Comparison of ENCODE assay signal across 9 cellular contexts in genomic region chr2:235793163-235793752, GRCh38.
DNase-seq lines count a peak whose midpoint lies in the region; ATAC-seq, FAIRE-seq and TF ChIP-seq lines count a peak whose summit lies in the region.
"Had no signal": no experiment of that assay in that cellular context is flagged by ENCODE, and none has a peak within 500 bp of the region (broad histone marks: within the 10 kb centered on the region; RNA-seq: fewer than 3 reads in every experiment).

No MANE protein-coding gene starts in this region.

- ATAC-seq in WTC11 (peak; percentile 93), GM18867 (IDR thresholded peaks at IDR 0.05; ENCODE audit: unreplicated experiment) (no peak)
- no peak for ATAC-seq in naive thymus-derived CD4-positive, alpha-beta T cell

- no peaks in the 10 kb centered on the region for H3K4me1 ChIP-seq in naive thymus-derived CD4-positive, alpha-beta T cell (ENCODE audit: control insufficient read depth in 2 of 2, insufficient read depth in 2 of 2, low read length in 2 of 2)

- H3K27ac ChIP-seq in naive thymus-derived CD4-positive, alpha-beta T cell (ENCODE audit: low read depth, low read length), result no peak overlapping the region

- no peak overlapping the region for H3K27ac Mint-ChIP-seq in WTC11
- no peak overlapping the region for H3K27ac Mint-ChIP-seq in naive thymus-derived CD4-positive, alpha-beta T cell
- H3K27ac Mint-ChIP-seq: activated B cell treated with CpG ODN at 0.5 μM for 24 hours had no signal

- no peak for TF ChIP-seq POLR2A in H54 (IDR thresholded peaks at IDR 0.05; ENCODE audit: low read depth, low read length)

- H3K9me3 ChIP-seq in naive thymus-derived CD4-positive, alpha-beta T cell (ENCODE audit: control insufficient read depth in 2 of 3, low read length in 3 of 3), result no peaks in the 10 kb centered on the region

- TF ChIP-seq CTCF in WTC11 (IDR thresholded peaks at IDR 0.05), result peak; percentile 30

- H3K36me3 ChIP-seq in naive thymus-derived CD4-positive, alpha-beta T cell (ENCODE audit: control insufficient read depth in 2 of 3, insufficient read depth in 3 of 3, low read length in 3 of 3), result no peaks in the 10 kb centered on the region

- peaks cover 10% of the 10 kb centered on the region for H3K36me3 Mint-ChIP-seq in WTC11
- H3K36me3 Mint-ChIP-seq in naive thymus-derived CD4-positive, alpha-beta T cell, result no peaks in the 10 kb centered on the region

- H3K27me3 Mint-ChIP-seq in WTC11 (ENCODE audit: low read depth), result no peaks in the 10 kb centered on the region
- peaks cover 3 to 44% (median 16%) of the 10 kb centered on the region in 5 donors for H3K27me3 Mint-ChIP-seq in naive thymus-derived CD4-positive, alpha-beta T cell

- DNase-seq in AG08395 (ENCODE audit: low spot score) (peak; percentile 18), H54 (ENCODE audit: insufficient read length, low spot score) (peak; percentile 53), WTC11 (ENCODE audit: low spot score) (peak; percentile 60), iPS-NIHi11 (ENCODE audit: low spot score) (peak; percentile 45), NCI-H446 (lab: John Stamatoyannopoulos, UW) (no peak)
- no peak for DNase-seq in effector CD8-positive, alpha-beta T cell (lab: John Stamatoyannopoulos, UW)
- DNase-seq in naive thymus-derived CD4-positive, alpha-beta T cell, result no peak
- DNase-seq: activated B cell treated with CpG ODN at 0.5 μM for 24 hours had no signal

- POLR2A ChIA-PET in WTC11 (lab: Charles Lee), result no interaction called here
- POLR2A ChIA-PET in naive thymus-derived CD4-positive, alpha-beta T cell (lab: Charles Lee), result no interaction called here

- intact Hi-C loops in naive thymus-derived CD4-positive, alpha-beta T cell (cut with micrococcal nuclease), result no loop called here

- CTCF ChIA-PET in WTC11 (lab: Charles Lee), result interaction anchor here (0.6 to 7.9 kb wide), 24 partner anchors 11 to 416 kb away, joined by 3 to 70 read pairs (median 4); no protein-coding TSS in a partner anchor
- CTCF ChIA-PET in naive thymus-derived CD4-positive, alpha-beta T cell (lab: Charles Lee), result no interaction called here

- no peak overlapping the region for H3K4me3 ChIP-seq in naive thymus-derived CD4-positive, alpha-beta T cell (ENCODE audit: low read length)

- FAIRE-seq in H54 (lab: Jason Lieb, UNC), result peak; percentile 80

- peaks cover 22% of the 10 kb centered on the region for H3K4me1 Mint-ChIP-seq in WTC11
- peaks cover 0 to 6% (median 0%) of the 10 kb centered on the region in 7 donors for H3K4me1 Mint-ChIP-seq in naive thymus-derived CD4-positive, alpha-beta T cell
- H3K4me1 Mint-ChIP-seq: activated B cell treated with CpG ODN at 0.5 μM for 24 hours had no signal

- H3K27me3 ChIP-seq in naive thymus-derived CD4-positive, alpha-beta T cell (ENCODE audit: control insufficient read depth in 2 of 2, insufficient read depth in 2 of 2, low read length in 2 of 2), result no peaks in the 10 kb centered on the region

- H3K9me3 Mint-ChIP-seq in WTC11, result no peaks in the 10 kb centered on the region
- H3K9me3 Mint-ChIP-seq in naive thymus-derived CD4-positive, alpha-beta T cell, result peaks cover 0 to 1% (median 0%) of the 10 kb centered on the region in 11 donors
- H3K9me3 Mint-ChIP-seq: activated B cell treated with CpG ODN at 0.5 μM for 24 hours had no signal

- H3K4me3 Mint-ChIP-seq in WTC11, result no peak overlapping the region
- H3K4me3 Mint-ChIP-seq in naive thymus-derived CD4-positive, alpha-beta T cell, result no peak overlapping the region
- H3K4me3 Mint-ChIP-seq: activated B cell treated with CpG ODN at 0.5 μM for 24 hours had no signal

TF ChIP-seq in WTC11, 78 proteins besides CTCF, POLR2A, EP300 and RAD21:
- TF ChIP-seq E2F5 (CRISPR knock-in tag; IDR thresholded peaks at IDR 0.05) (no peak), PRDM15 (CRISPR knock-in tag; IDR thresholded peaks at IDR 0.05) (peak; percentile 64; the same call in 1 of the 2 replicates)

Comparison
In these comparisons a context has a peak if more than half of its experiments do, and no peak if none do; other contexts are left out.
1. DNase-seq: peak in AG08395 (single experiment), H54 (single experiment), WTC11 (single experiment) and iPS-NIHi11 (single experiment); none in effector CD8-positive, alpha-beta T cell (single experiment), naive thymus-derived CD4-positive, alpha-beta T cell (0 of 9) and NCI-H446 (0 of 2).